24 cellular contexts compared by ENCODE assay signal in genomic region chr3:129077222-129077621, GRCh38. TPM values are rescaled to one million over a fixed set of nuclear protein-coding genes. Genes with fewer than 3 reads are reported as not detected.
DNase-seq lines count a peak whose midpoint lies in the region; ATAC-seq and TF ChIP-seq lines count a peak whose summit lies in the region.
"Had no signal": no experiment of that assay in that cellular context is flagged by ENCODE, and none has a peak within 500 bp of the region (broad histone marks: within the 10 kb centered on the region; RNA-seq: fewer than 3 reads in every experiment).

No MANE protein-coding gene starts in this region.

- H3K27me3 ChIP-seq in thoracic aorta (replicated peaks; ENCODE audit: insufficient read depth) = no peaks in the 10 kb centered on the region
- H3K27me3 ChIP-seq: colonic mucosa had no signal

- TF ChIP-seq CTCF in choroid plexus epithelial cell (conservative IDR thresholded peaks at IDR 0.05; ENCODE audit: low read depth, low read length) = no peak
- no peak for TF ChIP-seq CTCF in thoracic aorta (IDR thresholded peaks at IDR 0.05)

- DNase-seq in HCEC 1CT = peak; percentile 75
- peak; percentile 52 for DNase-seq in choroid plexus epithelial cell (ENCODE audit: low read depth)
- DNase-seq in iris pigment epithelial cell (ENCODE audit: low read depth) = peak; percentile 74
- no peak for DNase-seq in thoracic aorta (ENCODE audit: low spot score)
- no peak for DNase-seq in T-helper 2 cell treated with Interferon-gamma antibody and Interleukin-4, amounts not matched to agents 5 μg/mL and 100 μg/mL, for 36 hours (ENCODE audit: low spot score)
- DNase-seq in SKM-1 (lab: John Stamatoyannopoulos, UW; ENCODE audit: unreplicated experiment) = no peak
- DNase-seq: activated CD4-positive, alpha-beta T cell treated with anti-CD3 and anti-CD28 coated beads for 36 hours; activated effector memory CD4-positive, alpha-beta T cell treated with Interleukin-2 at 50 U/mL for 16 hours; AML-193; colonic mucosa; DND-41; H9; left colon; NCI-H1417; NCI-H524 treated with DMSO at 0.1 percent for 48 hours; nephron progenitor cell; psoas muscle; stimulated activated CD4-positive, alpha-beta T cell treated with anti-CD3 and anti-CD28 coated beads, Interleukin-2, amount 100 ng/mL, for 24 hours; stimulated activated naive CD4-positive, alpha-beta T cell treated with Interleukin-2 at 50 U/mL for 16 hours had no signal

- no peaks in the 10 kb centered on the region for H3K36me3 ChIP-seq in thoracic aorta
- H3K36me3 ChIP-seq: colonic mucosa had no signal

- H3K9me3 ChIP-seq in thoracic aorta = no peaks in the 10 kb centered on the region
- H3K9me3 ChIP-seq: colonic mucosa, psoas muscle had no signal

- no peaks in the 10 kb centered on the region for H3K27me3 Mint-ChIP-seq in T-helper 2 cell treated with Interferon-gamma antibody and Interleukin-4, amounts not matched to agents 5 μg/mL and 100 μg/mL, for 36 hours (ENCODE audit: low read depth)
- H3K27me3 Mint-ChIP-seq: activated CD4-positive, alpha-beta T cell treated with anti-CD3 and anti-CD28 coated beads for 36 hours; type B pancreatic cell had no signal

- H3K4me1 Mint-ChIP-seq in T-helper 2 cell treated with Interferon-gamma antibody and Interleukin-4, amounts not matched to agents 5 μg/mL and 100 μg/mL, for 36 hours (ENCODE audit: low read depth) = peaks cover 2% of the 10 kb centered on the region
- H3K4me1 Mint-ChIP-seq: brain, H9, nephron progenitor cell had no signal

- no peak overlapping the region for H3K4me3 Mint-ChIP-seq in T-helper 2 cell treated with Interferon-gamma antibody and Interleukin-4, amounts not matched to agents 5 μg/mL and 100 μg/mL, for 36 hours
- H3K4me3 Mint-ChIP-seq: activated CD4-positive, alpha-beta T cell treated with anti-CD3 and anti-CD28 coated beads for 36 hours; brain; H9; nephron progenitor cell; type B pancreatic cell had no signal

- no peak overlapping the region for H3K27ac Mint-ChIP-seq in T-helper 2 cell treated with Interferon-gamma antibody and Interleukin-4, amounts not matched to agents 5 μg/mL and 100 μg/mL, for 36 hours
- H3K27ac Mint-ChIP-seq: activated CD4-positive, alpha-beta T cell treated with anti-CD3 and anti-CD28 coated beads for 36 hours; brain; H9; nephron progenitor cell; type B pancreatic cell had no signal

- H3K4me3 ChIP-seq in choroid plexus epithelial cell (ENCODE audit: low read depth, low read length) = no peak overlapping the region
- H3K4me3 ChIP-seq in thoracic aorta = no peak overlapping the region
- H3K4me3 ChIP-seq: colonic mucosa, psoas muscle, skin epidermis had no signal

- H3K27ac ChIP-seq in thoracic aorta = peak overlapping the region; percentile 41 to 63
- H3K27ac ChIP-seq: colonic mucosa, psoas muscle, skin epidermis had no signal

- H3K4me1 ChIP-seq in thoracic aorta (ENCODE audit: control insufficient read depth in 1 of 2, low read depth in 2 of 2) = peaks cover 0 to 12% of the 10 kb centered on the region in 2 donors
- H3K4me1 ChIP-seq: colonic mucosa, psoas muscle had no signal

- ATAC-seq in thoracic aorta (ENCODE audit: insufficient number of reproducible peaks, low FRiP score, low read depth) = peak; percentile 89
- ATAC-seq in GM21381 (IDR thresholded peaks at IDR 0.05; ENCODE audit: unreplicated experiment) = no peak
- no peak for ATAC-seq in GM21576 (IDR thresholded peaks at IDR 0.05; ENCODE audit: unreplicated experiment)
- ATAC-seq: activated CD4-positive, alpha-beta T cell treated with anti-CD3 and anti-CD28 coated beads for 36 hours; left colon; psoas muscle had no signal

- no peaks in the 10 kb centered on the region for H3K9me3 Mint-ChIP-seq in T-helper 2 cell treated with Interferon-gamma antibody and Interleukin-4, amounts not matched to agents 5 μg/mL and 100 μg/mL, for 36 hours
- H3K9me3 Mint-ChIP-seq: brain, H9, nephron progenitor cell, type B pancreatic cell had no signal

- H3K36me3 Mint-ChIP-seq in T-helper 2 cell treated with Interferon-gamma antibody and Interleukin-4, amounts not matched to agents 5 μg/mL and 100 μg/mL, for 36 hours (ENCODE audit: low read depth) = no peaks in the 10 kb centered on the region
- H3K36me3 Mint-ChIP-seq: brain, type B pancreatic cell had no signal

RNA-seq across cellular contexts. Expression of gene GP9, which starts 16.6 kb away (rescaled TPM):
- not detected for total RNA-seq in thoracic aorta
- total RNA-seq: activated CD4-positive, alpha-beta T cell treated with anti-CD3 and anti-CD28 coated beads for 36 hours; H9; psoas muscle had no signal

RNA-seq across cellular contexts. Expression of gene RAB43, which starts 44.4 kb away (rescaled TPM):
- total RNA-seq in thoracic aorta = 10 to 100 TPM; 26.4 to 53.5 TPM

Comparison
In these comparisons a context has a peak if more than half of its experiments do, and no peak if none do; other contexts are left out.
1. DNase-seq: peak in HCEC 1CT (single experiment), choroid plexus epithelial cell (single experiment) and iris pigment epithelial cell (single experiment); none in thoracic aorta (single experiment), T-helper 2 cell treated with Interferon-gamma antibody and Interleukin-4, amounts not matched to agents 5 μg/mL and 100 μg/mL, for 36 hours (single experiment) and SKM-1 (single experiment).